11 cellular contexts compared by ENCODE assay signal in the genomic region with DNA sequence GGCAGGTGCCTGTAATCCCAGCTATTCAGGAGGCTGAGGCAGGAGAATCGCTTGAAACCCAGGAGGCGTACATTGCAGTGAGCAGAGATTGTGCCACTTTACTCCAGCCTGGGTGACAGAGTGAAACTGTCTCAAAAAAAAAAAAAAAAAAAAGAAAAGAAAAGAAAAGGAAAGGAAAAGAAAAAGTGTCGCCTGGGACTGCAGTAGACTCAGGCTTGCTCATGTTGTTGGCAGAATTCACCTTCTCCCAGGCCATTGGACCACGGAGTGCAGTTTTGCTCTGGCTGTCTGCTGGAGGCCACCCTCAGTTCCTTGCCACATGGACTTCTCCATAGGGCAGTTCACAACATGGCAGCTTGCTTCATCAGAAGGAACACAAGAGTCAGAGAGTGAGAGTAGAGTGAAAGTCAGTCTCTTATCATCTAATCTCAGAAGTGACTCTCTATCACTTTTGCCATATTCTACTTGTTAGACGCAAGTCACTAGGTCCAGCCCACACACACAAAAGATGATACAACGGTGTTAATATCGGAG.
"Had no signal": no experiment of that assay in that cellular context is flagged by ENCODE, and none has a peak within 500 bp of the region (broad histone marks: within the 10 kb centered on the region; RNA-seq: fewer than 3 reads in every experiment).

No MANE protein-coding gene starts in this region.

- H3K36me3 ChIP-seq: HAP-1 had no signal

- DNase-seq: GM23248, GOT3, H7, HCEC 1CT, HFFc6 had no signal

- H3K4me3 ChIP-seq: GM23248, GM23338, HAP-1 had no signal

- H3K4me1 ChIP-seq: HAP-1 had no signal

- H3K9me3 Mint-ChIP-seq: GM23338, H9, HFFc6 had no signal

- ATAC-seq: HCT116 had no signal

- H3K9ac ChIP-seq: GM23248 had no signal

- H3K27ac ChIP-seq: GM23248 had no signal

- H3K27ac Mint-ChIP-seq: GM23338, HFFc6 had no signal

- FAIRE-seq: H1, H54 had no signal

- H3K4me3 Mint-ChIP-seq: GM23338, H9, HFFc6 had no signal

- H3K9me3 ChIP-seq: HAP-1 had no signal

- H3K4me2 ChIP-seq: GM23338 had no signal

- H2AFZ ChIP-seq: GM23248, GM23338 had no signal
